Comparison of ENCODE assay signal across 3 cellular contexts in genomic region chr22:32339190-32340012, GRCh38.
A peak's percentile ranks its signal among the peaks of the same experiment; 100 is the strongest.
TF ChIP-seq lines count a peak whose summit lies in the region.

No MANE protein-coding gene starts in this region.

TF ChIP-seq in GM23338, 12 proteins besides CTCF, POLR2A, EP300 and RAD21 (continues in another document):
- TF ChIP-seq REST (IDR thresholded peaks at IDR 0.05; ENCODE audit: unreplicated experiment): no peak
- TF ChIP-seq JUNB (IDR thresholded peaks at IDR 0.05; ENCODE audit: unreplicated experiment): no peak
- no peak for TF ChIP-seq POLR2AphosphoS5 (IDR thresholded peaks at IDR 0.05; ENCODE audit: low read depth)
- no peak for TF ChIP-seq CREB1 (CRISPR knock-in tag; IDR thresholded peaks at IDR 0.05; ENCODE audit: low read depth)
- no peak for TF ChIP-seq ETS1 (IDR thresholded peaks at IDR 0.05)
- TF ChIP-seq ZNF114 (CRISPR knock-in tag; IDR thresholded peaks at IDR 0.05): no peak
- no peak for TF ChIP-seq STAT1 (IDR thresholded peaks at IDR 0.05; ENCODE audit: unreplicated experiment)
- TF ChIP-seq NANOG (IDR thresholded peaks at IDR 0.05; ENCODE audit: borderline replicate concordance): no peak
- TF ChIP-seq EZH2 (IDR thresholded peaks at IDR 0.05; ENCODE audit: low read depth, unreplicated experiment): no peak
- TF ChIP-seq EZH2phosphoT487 (IDR thresholded peaks at IDR 0.05; ENCODE audit: unreplicated experiment): no peak

TF ChIP-seq in K562, 482 proteins besides CTCF, POLR2A, EP300 and RAD21:
- no peak for TF ChIP-seq ZFP30 (CRISPR knock-in tag; IDR thresholded peaks at IDR 0.05; ENCODE audit: borderline replicate concordance)
- peak; percentile 26 for TF ChIP-seq RBM25 (IDR thresholded peaks at IDR 0.05; ENCODE audit: low read depth, low read length, severe bottlenecking)

TF ChIP-seq in HepG2, 621 proteins besides CTCF, POLR2A, EP300 and RAD21:
- no peak for TF ChIP-seq FOSL2 (CRISPR knock-in tag; IDR thresholded peaks at IDR 0.05)
- no peak for TF ChIP-seq ZBTB8A (CRISPR knock-in tag; IDR thresholded peaks at IDR 0.05; ENCODE audit: borderline replicate concordance, low read depth)
- peak; percentile 51; the same call in 1 of the 2 replicates for TF ChIP-seq ZNF629 (CRISPR knock-in tag; conservative IDR thresholded peaks at IDR 0.05)
